ENCODE assay signal across 22 cellular contexts in genomic region chr19:40267601-40267997, GRCh38. TPM values are rescaled to one million over a fixed set of nuclear protein-coding genes. Genes with fewer than 3 reads are reported as not detected.
DNase-seq lines count a peak whose midpoint lies in the region; ATAC-seq and TF ChIP-seq lines count a peak whose summit lies in the region.
"Had no signal": no experiment of that assay in that cellular context is flagged by ENCODE, and none has a peak within 500 bp of the region (broad histone marks: within the 10 kb centered on the region; RNA-seq: fewer than 3 reads in every experiment).

No MANE protein-coding gene starts in this region.

- H3K27me3 ChIP-seq in MM.1S (replicated peaks; ENCODE audit: insufficient read depth, low read length): no peaks in the 10 kb centered on the region
- H3K27me3 ChIP-seq: dorsolateral prefrontal cortex had no signal

- TF ChIP-seq CTCF in WTC11 (IDR thresholded peaks at IDR 0.05) (no peak), glutamatergic neuron (IDR thresholded peaks at IDR 0.05; ENCODE audit: partially characterized antibody, unreplicated experiment) (no peak), MM.1S (IDR thresholded peaks at IDR 0.05; ENCODE audit: low read length) (no peak)

- no peak overlapping the region for H3K4me2 ChIP-seq in MM.1S (ENCODE audit: low read depth, low read length)
- H3K4me2 ChIP-seq: KMS-11, PC-9 had no signal

- H3K36me3 Mint-ChIP-seq in activated naive CD8-positive, alpha-beta T cell treated with anti-CD3 and anti-CD28 coated beads, Interleukin-2, amount 10 ng/mL, durations not matched to agents 7 days and 5 days: peaks cover 23% of the 10 kb centered on the region
- peaks cover 20% of the 10 kb centered on the region for H3K36me3 Mint-ChIP-seq in activated naive CD8-positive, alpha-beta T cell treated with anti-CD3 and anti-CD28 coated beads, Interleukin-2, amount 50 U/mL, for 24 hours (ENCODE audit: low read depth)
- H3K36me3 Mint-ChIP-seq in WTC11 (peaks cover 10% of the 10 kb centered on the region; the same call in 1 of the 2 replicates), glutamatergic neuron (ENCODE audit: unreplicated experiment) (no peaks in the 10 kb centered on the region)
- H3K36me3 Mint-ChIP-seq in stimulated activated memory B cell treated with anti-CD40 and anti-IgM and Interleukin-4, amounts not matched to agents 10 μg/mL and 1 μg/mL and 100 μg/mL, for 72 hours: peaks cover 52% of the 10 kb centered on the region

- intact Hi-C loops in posterior cingulate gyrus (cut with DNase I): no loop called here

- no peak overlapping the region for H3K27ac ChIP-seq in MM.1S (ENCODE audit: low read length)
- H3K27ac ChIP-seq: KMS-11, PC-9 had no signal

- peak overlapping the region; percentile 33 for H3K27ac Mint-ChIP-seq in activated naive CD8-positive, alpha-beta T cell treated with anti-CD3 and anti-CD28 coated beads, Interleukin-2, amount 10 ng/mL, durations not matched to agents 7 days and 5 days
- H3K27ac Mint-ChIP-seq in activated naive CD8-positive, alpha-beta T cell treated with anti-CD3 and anti-CD28 coated beads, Interleukin-2, amount 50 U/mL, for 24 hours: no peak overlapping the region
- peak overlapping the region; percentile 94 for H3K27ac Mint-ChIP-seq in WTC11
- H3K27ac Mint-ChIP-seq in glutamatergic neuron (ENCODE audit: unreplicated experiment): peak overlapping the region; percentile 63
- H3K27ac Mint-ChIP-seq in stimulated activated memory B cell treated with anti-CD40 and anti-IgM and Interleukin-4, amounts not matched to agents 10 μg/mL and 1 μg/mL and 100 μg/mL, for 72 hours: peak overlapping the region; percentile 40

- no peak for ATAC-seq in activated naive CD8-positive, alpha-beta T cell treated with anti-CD3 and anti-CD28 coated beads, Interleukin-2, amount 10 ng/mL, durations not matched to agents 7 days and 5 days (ENCODE audit: low read depth)
- no peak for ATAC-seq in activated naive CD8-positive, alpha-beta T cell treated with anti-CD3 and anti-CD28 coated beads, Interleukin-2, amount 50 U/mL, for 24 hours
- ATAC-seq in WTC11: no peak
- ATAC-seq in stimulated activated memory B cell treated with anti-CD40 and anti-IgM and Interleukin-4, amounts not matched to agents 10 μg/mL and 1 μg/mL and 100 μg/mL, for 72 hours: no peak

- CTCF ChIA-PET in WTC11 (lab: Charles Lee): interaction anchor here (1.0 to 2.8 kb wide), 5 partner anchors 8 to 128 kb away, joined by 4 to 23 read pairs (median 5); partner anchors contain the start of gene TTC9B

- no peak for DNase-seq in activated naive CD8-positive, alpha-beta T cell treated with anti-CD3 and anti-CD28 coated beads, Interleukin-2, amount 10 ng/mL, durations not matched to agents 7 days and 5 days
- DNase-seq in activated naive CD8-positive, alpha-beta T cell treated with anti-CD3 and anti-CD28 coated beads, Interleukin-2, amount 50 U/mL, for 24 hours: no peak
- DNase-seq in WTC11 (ENCODE audit: low spot score) (no peak), glutamatergic neuron (no peak), OCI-M2 (lab: John Stamatoyannopoulos, UW; ENCODE audit: unreplicated experiment) (no peak), MM.1S (no peak), posterior cingulate gyrus (no peak)
- DNase-seq: activated CD4-positive, alpha-beta T cell treated with anti-CD3 and anti-CD28 coated beads, Interleukin-2, amount 50 U/mL, for 1 hour; activated CD8-positive, alpha-beta memory T cell treated with anti-CD3 and anti-CD28 coated beads, Interleukin-2, amount 50 U/mL, for 48 hours; activated effector memory CD4-positive, alpha-beta T cell treated with Interleukin-2 at 50 U/mL for 16 hours; dorsolateral prefrontal cortex; foreskin melanocyte; GDM1; NCI-H1930; NCI-H345; PC-9; SIG-M5; stimulated activated CD4-positive, alpha-beta T cell treated with anti-CD3 and anti-CD28 coated beads, Interleukin-4, amount 100 ng/mL, for 1 hour had no signal

- no peak overlapping the region for H3K9ac ChIP-seq in MM.1S (ENCODE audit: low read length)
- H3K9ac ChIP-seq: KMS-11 had no signal

- H3K4me3 Mint-ChIP-seq in activated naive CD8-positive, alpha-beta T cell treated with anti-CD3 and anti-CD28 coated beads, Interleukin-2, amount 10 ng/mL, durations not matched to agents 7 days and 5 days: no peak overlapping the region
- no peak overlapping the region for H3K4me3 Mint-ChIP-seq in activated naive CD8-positive, alpha-beta T cell treated with anti-CD3 and anti-CD28 coated beads, Interleukin-2, amount 50 U/mL, for 24 hours
- no peak overlapping the region for H3K4me3 Mint-ChIP-seq in WTC11
- peak overlapping the region; percentile 2 for H3K4me3 Mint-ChIP-seq in glutamatergic neuron (ENCODE audit: unreplicated experiment)
- no peak overlapping the region for H3K4me3 Mint-ChIP-seq in stimulated activated memory B cell treated with anti-CD40 and anti-IgM and Interleukin-4, amounts not matched to agents 10 μg/mL and 1 μg/mL and 100 μg/mL, for 72 hours

- H3K4me3 ChIP-seq in MM.1S (ENCODE audit: low read length): no peak overlapping the region
- H3K4me3 ChIP-seq: dorsolateral prefrontal cortex, PC-9 had no signal

- no peaks in the 10 kb centered on the region for H3K27me3 Mint-ChIP-seq in activated naive CD8-positive, alpha-beta T cell treated with anti-CD3 and anti-CD28 coated beads, Interleukin-2, amount 10 ng/mL, durations not matched to agents 7 days and 5 days
- H3K27me3 Mint-ChIP-seq in activated naive CD8-positive, alpha-beta T cell treated with anti-CD3 and anti-CD28 coated beads, Interleukin-2, amount 50 U/mL, for 24 hours: no peaks in the 10 kb centered on the region
- no peaks in the 10 kb centered on the region for H3K27me3 Mint-ChIP-seq in WTC11 (ENCODE audit: low read depth)
- H3K27me3 Mint-ChIP-seq in glutamatergic neuron (ENCODE audit: unreplicated experiment): peaks cover 6% of the 10 kb centered on the region
- no peaks in the 10 kb centered on the region for H3K27me3 Mint-ChIP-seq in stimulated activated memory B cell treated with anti-CD40 and anti-IgM and Interleukin-4, amounts not matched to agents 10 μg/mL and 1 μg/mL and 100 μg/mL, for 72 hours

- H3K36me3 ChIP-seq in MM.1S (replicated peaks; ENCODE audit: insufficient read depth, low read length): no peaks in the 10 kb centered on the region

- H3F3A ChIP-seq in MM.1S (ENCODE audit: insufficient read depth, low read length): no peaks in the 10 kb centered on the region

- H3K79me2 ChIP-seq in MM.1S (ENCODE audit: low read length): peaks cover 96% of the 10 kb centered on the region

- POLR2A ChIA-PET in activated naive CD8-positive, alpha-beta T cell treated with anti-CD3 and anti-CD28 coated beads, Interleukin-2, amount 10 ng/mL, durations not matched to agents 7 days and 5 days (lab: Charles Lee): no interaction called here
- POLR2A ChIA-PET in WTC11 (lab: Charles Lee): interaction anchor here (0.6 kb wide), 1 partner anchor 9 kb away, joined by 3 read pairs; no protein-coding TSS in a partner anchor

- H3K4me1 ChIP-seq in MM.1S (ENCODE audit: low read length): no peaks in the 10 kb centered on the region

- H3K9me3 ChIP-seq in MM.1S (replicated peaks; ENCODE audit: insufficient read depth, low read length): no peaks in the 10 kb centered on the region

- peaks cover 19% of the 10 kb centered on the region for H3K4me1 Mint-ChIP-seq in activated naive CD8-positive, alpha-beta T cell treated with anti-CD3 and anti-CD28 coated beads, Interleukin-2, amount 10 ng/mL, durations not matched to agents 7 days and 5 days
- peaks cover 20% of the 10 kb centered on the region for H3K4me1 Mint-ChIP-seq in activated naive CD8-positive, alpha-beta T cell treated with anti-CD3 and anti-CD28 coated beads, Interleukin-2, amount 50 U/mL, for 24 hours
- H3K4me1 Mint-ChIP-seq in WTC11 (peaks cover 22% of the 10 kb centered on the region), glutamatergic neuron (ENCODE audit: low read depth, unreplicated experiment) (peaks cover 32% of the 10 kb centered on the region)
- peaks cover 55% of the 10 kb centered on the region for H3K4me1 Mint-ChIP-seq in stimulated activated memory B cell treated with anti-CD40 and anti-IgM and Interleukin-4, amounts not matched to agents 10 μg/mL and 1 μg/mL and 100 μg/mL, for 72 hours

- no peaks in the 10 kb centered on the region for H3K9me3 Mint-ChIP-seq in activated naive CD8-positive, alpha-beta T cell treated with anti-CD3 and anti-CD28 coated beads, Interleukin-2, amount 10 ng/mL, durations not matched to agents 7 days and 5 days
- no peaks in the 10 kb centered on the region for H3K9me3 Mint-ChIP-seq in activated naive CD8-positive, alpha-beta T cell treated with anti-CD3 and anti-CD28 coated beads, Interleukin-2, amount 50 U/mL, for 24 hours
- H3K9me3 Mint-ChIP-seq in WTC11 (no peaks in the 10 kb centered on the region), glutamatergic neuron (ENCODE audit: unreplicated experiment) (peaks cover 2% of the 10 kb centered on the region)
- no peaks in the 10 kb centered on the region for H3K9me3 Mint-ChIP-seq in stimulated activated memory B cell treated with anti-CD40 and anti-IgM and Interleukin-4, amounts not matched to agents 10 μg/mL and 1 μg/mL and 100 μg/mL, for 72 hours

- no peaks in the 10 kb centered on the region for H4K20me1 ChIP-seq in MM.1S (ENCODE audit: insufficient read depth, low read length)

- no peak overlapping the region for H2AFZ ChIP-seq in MM.1S (ENCODE audit: low read length)
- H2AFZ ChIP-seq: PC-9 had no signal

- no peaks in the 10 kb centered on the region for H3K9me2 ChIP-seq in MM.1S (replicated peaks; ENCODE audit: insufficient read depth, low read length)

TF ChIP-seq in WTC11, 78 proteins besides CTCF, POLR2A, EP300 and RAD21 (continues in another document):
- TF ChIP-seq MXD4 (CRISPR knock-in tag; IDR thresholded peaks at IDR 0.05; ENCODE audit: borderline replicate concordance): no peak
- no peak for TF ChIP-seq NR2C2 (CRISPR knock-in tag; IDR thresholded peaks at IDR 0.05)
- no peak for TF ChIP-seq ZNF219 (CRISPR knock-in tag; IDR thresholded peaks at IDR 0.05; ENCODE audit: borderline replicate concordance)
- TF ChIP-seq RORB (CRISPR knock-in tag; IDR thresholded peaks at IDR 0.05): no peak
- no peak for TF ChIP-seq ZNF232 (CRISPR knock-in tag; IDR thresholded peaks at IDR 0.05)

RNA-seq across cellular contexts. Expression of gene AKT2, which starts 17.5 kb away (rescaled TPM):
- 100 to 1,000 TPM; 164 to 170 TPM for total RNA-seq in activated naive CD8-positive, alpha-beta T cell treated with anti-CD3 and anti-CD28 coated beads, Interleukin-2, amount 10 ng/mL, durations not matched to agents 7 days and 5 days
- total RNA-seq in WTC11 (2021) (156 to 174 TPM (median 161 TPM) in 3 replicates), glutamatergic neuron (ENCODE audit: unreplicated experiment) (197 TPM)

RNA-seq across cellular contexts. Expression of gene CCNP, which starts 41.1 kb away (rescaled TPM):
- under 1 TPM; 0.53 to 0.99 TPM for total RNA-seq in activated naive CD8-positive, alpha-beta T cell treated with anti-CD3 and anti-CD28 coated beads, Interleukin-2, amount 10 ng/mL, durations not matched to agents 7 days and 5 days
- 0.83 to 2.4 TPM (median 1.9 TPM) in 3 replicates for total RNA-seq in WTC11 (2021)
- 2.3 TPM for total RNA-seq in glutamatergic neuron (ENCODE audit: unreplicated experiment)
- total RNA-seq: A172 had no signal

RNA-seq across cellular contexts. Expression of gene TTC9B, which starts 49.4 kb away (rescaled TPM):
- total RNA-seq in activated naive CD8-positive, alpha-beta T cell treated with anti-CD3 and anti-CD28 coated beads, Interleukin-2, amount 10 ng/mL, durations not matched to agents 7 days and 5 days: not detected
- 0.23 TPM in 1 of 3 replicates, not detected in the others for total RNA-seq in WTC11 (2021)
- total RNA-seq in glutamatergic neuron (ENCODE audit: unreplicated experiment): 19.5 TPM
- total RNA-seq: A172, pulmonary artery endothelial cell had no signal

Comparison
In these comparisons a context has a peak if more than half of its experiments do, and no peak if none do; other contexts are left out.
1. RNA of gene TTC9B, which starts 49.4 kb away (total RNA-seq): 19.5 TPM in glutamatergic neuron (single experiment); 0.23 TPM in WTC11 and not detected in activated naive CD8-positive, alpha-beta T cell treated with anti-CD3 and anti-CD28 coated beads, Interleukin-2, amount 10 ng/mL, durations not matched to agents 7 days and 5 days; every median in the first group is over 10 times any median in the second.